In the genomic region with DNA sequence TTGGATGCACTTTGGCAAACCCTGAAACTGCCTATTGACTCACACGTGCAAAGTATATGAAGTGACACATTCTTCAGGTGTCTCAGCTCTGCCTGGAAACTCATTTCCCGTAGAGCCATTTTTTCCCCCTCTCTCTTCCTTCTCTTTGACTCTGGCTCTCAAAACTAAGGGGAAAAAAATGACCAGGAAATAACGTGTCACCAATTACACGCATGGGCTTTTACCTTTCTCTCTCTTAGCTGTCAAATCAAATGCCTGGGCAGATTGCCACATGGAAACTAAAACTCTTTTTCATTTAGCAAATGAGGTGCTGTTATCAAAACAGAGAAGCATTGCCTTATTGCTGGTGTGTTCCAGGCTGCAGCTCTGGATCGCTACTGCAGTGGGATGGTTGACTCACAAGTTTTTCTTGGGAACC, we compare ENCODE assay signal across 25 cellular contexts. TPM values are rescaled to one million over a fixed set of nuclear protein-coding genes. Genes with fewer than 3 reads are reported as not detected.
DNase-seq lines count a peak whose midpoint lies in the region; ATAC-seq and TF ChIP-seq lines count a peak whose summit lies in the region.
"Had no signal": no experiment of that assay in that cellular context is flagged by ENCODE, and none has a peak within 500 bp of the region (broad histone marks: within the 10 kb centered on the region; RNA-seq: fewer than 3 reads in every experiment).

No MANE protein-coding gene starts in this region.

- H3K79me2 ChIP-seq in SK-N-SH (ENCODE audit: insufficient read depth): no peaks in the 10 kb centered on the region

- no peaks in the 10 kb centered on the region for H3K36me3 ChIP-seq in SK-N-SH (replicated peaks in 1 of 2; ENCODE audit: control insufficient read depth in 1 of 2, insufficient read depth in 2 of 2, low read length in 1 of 2)
- H3K36me3 ChIP-seq in body of pancreas (replicated peaks in 1 of 2; ENCODE audit: insufficient read depth in 1 of 2, low read depth in 2 of 2): no peaks in the 10 kb centered on the region
- H3K36me3 ChIP-seq in mucosa of descending colon (ENCODE audit: low read depth): no peaks in the 10 kb centered on the region
- H3K36me3 ChIP-seq: esophagus muscularis mucosa, upper lobe of right lung had no signal

- no peak for TF ChIP-seq EP300 in SK-N-SH (IDR thresholded peaks at IDR 0.05; ENCODE audit: borderline replicate concordance in 1 of 2, low read depth in 1 of 2, low read length in 1 of 2)

- POLR2A ChIA-PET in SK-N-SH (lab: Yijun Ruan, JAX): no interaction called here

- H2AFZ ChIP-seq in SK-N-SH (ENCODE audit: low read depth): no peak overlapping the region

- WGBS in SK-N-SH (ENCODE audit: low lambda C conversion rate): 47% methylated on average over 5 of the region's 5 CpGs
- 59 to 64% methylated on average over 5 of the region's 5 CpGs for WGBS in body of pancreas, 2 donors

- H4K20me1 ChIP-seq in SK-N-SH (ENCODE audit: insufficient read depth): no peaks in the 10 kb centered on the region

- ATAC-seq in SK-N-SH treated with all-trans-retinoic acid at 6 μM for 48 hours: peak; percentile 41; the same call in 2 of the 3 replicates
- peak; percentile 55 for ATAC-seq in body of pancreas
- ATAC-seq in mucosa of descending colon: peak; percentile 16
- ATAC-seq in HG02852 (IDR thresholded peaks at IDR 0.05; ENCODE audit: unreplicated experiment): no peak
- ATAC-seq: HCT116, left cardiac atrium, upper lobe of right lung had no signal

- H3K27me3 ChIP-seq in SK-N-SH (ENCODE audit: insufficient read depth) (no peaks in the 10 kb centered on the region), body of pancreas (no peaks in the 10 kb centered on the region)
- H3K27me3 ChIP-seq: esophagus muscularis mucosa, upper lobe of right lung had no signal

- intact Hi-C loops in body of pancreas (cut with DNase I): no loop called here
- intact Hi-C loops in mucosa of descending colon (cut with DNase I, micrococcal nuclease): no loop called here

- peaks cover 11% of the 10 kb centered on the region for H3F3A ChIP-seq in SK-N-SH (replicated peaks; ENCODE audit: insufficient read depth)

- H3K4me1 ChIP-seq in SK-N-SH (ENCODE audit: control insufficient read depth in 1 of 2, insufficient read depth in 2 of 2, low read depth in 1 of 2, low read length in 1 of 2) (0 out of 4 replicates have a peak, but pooled peaks cover 0 to 3% of the 10 kb centered on the region in 2 experiments), body of pancreas (no peaks in the 10 kb centered on the region), mucosa of descending colon (ENCODE audit: low read depth) (no peaks in the 10 kb centered on the region)
- H3K4me1 ChIP-seq: esophagus muscularis mucosa, upper lobe of right lung had no signal

- H3K27ac ChIP-seq in SK-N-SH (ENCODE audit: low read depth in 2 of 2, low read length in 1 of 2) (peak overlapping the region in 1 of 2 experiments; percentile 15; a peak in 1 of 4 replicates), body of pancreas (peak overlapping the region in 1 of 4 donors; percentile 32)
- H3K27ac ChIP-seq: esophagus muscularis mucosa, upper lobe of right lung had no signal

- CTCF ChIA-PET in SK-N-SH (lab: Yijun Ruan, JAX): no interaction called here

- DNase-seq in SK-N-SH: no peak
- DNase-seq in GM03348 (ENCODE audit: low spot score): peak; percentile 12
- peak in 2 of 4 donors; percentile 12 to 26 for DNase-seq in body of pancreas
- no peak for DNase-seq in mucosa of descending colon
- no peak for DNase-seq in ACHN
- no peak for DNase-seq in GM13977 (ENCODE audit: low spot score)
- DNase-seq: activated CD4-positive, CD25-positive, alpha-beta regulatory T cell treated with anti-CD3 and anti-CD28 coated beads, Interleukin-2, amount 50 U/mL, for 72 hours; activated effector memory CD4-positive, alpha-beta T cell treated with anti-CD3 and anti-CD28 coated beads, Interleukin-2, amount 50 U/mL, for 16 hours; amygdala; cerebellar nuclear complex; effector CD4-positive, alpha-beta T cell; left cardiac atrium; NCI-H2081 treated with DMSO at 0.1 percent for 48 hours; NCI-H446 treated with DMSO at 0.1 percent for 48 hours; nephron progenitor cell; NK-92 treated with Interleukin-12 subunit alpha and Interleukin-12 subunit beta, amount 100 ng/mL, for 24 hours; posterior cingulate gyrus; T1000; upper lobe of right lung had no signal

- no peak overlapping the region for H3K4me2 ChIP-seq in SK-N-SH

- TF ChIP-seq CTCF in SK-N-SH (IDR thresholded peaks at IDR 0.05): no peak
- TF ChIP-seq CTCF in body of pancreas (IDR thresholded peaks at IDR 0.05): no peak
- TF ChIP-seq CTCF in mucosa of descending colon (IDR thresholded peaks at IDR 0.05): no peak
- no peak for TF ChIP-seq CTCF in GM13977 (IDR thresholded peaks at IDR 0.05; ENCODE audit: extremely low read depth, insufficient read depth, missing control alignments)

- in situ Hi-C loops in ACHN (cut with HindIII; ENCODE audit: low pct_ligation_motif_present, low pct_unique_long_range_greater_than_20kb, low sequenced_read_pairs): no loop called here
- in situ Hi-C loops in GM13977 (cut with MboI; ENCODE audit: low pct_unique_long_range_greater_than_20kb, low sequenced_read_pairs, unreplicated experiment): no loop called here

- H3K4me3 ChIP-seq in SK-N-SH (ENCODE audit: low read depth in 2 of 2, low read length in 1 of 2): no peak overlapping the region
- no peak overlapping the region for H3K4me3 ChIP-seq in body of pancreas
- no peak overlapping the region for H3K4me3 ChIP-seq in mucosa of descending colon
- H3K4me3 ChIP-seq: esophagus muscularis mucosa, upper lobe of right lung had no signal

- no peaks in the 10 kb centered on the region for H3K9me3 ChIP-seq in SK-N-SH
- H3K9me3 ChIP-seq in body of pancreas: no peaks in the 10 kb centered on the region
- no peaks in the 10 kb centered on the region for H3K9me3 ChIP-seq in mucosa of descending colon
- H3K9me3 ChIP-seq: esophagus muscularis mucosa, upper lobe of right lung had no signal

- no peak for TF ChIP-seq POLR2A in body of pancreas (IDR thresholded peaks at IDR 0.05)

- no peak overlapping the region for H3K9ac ChIP-seq in SK-N-SH

- H3K9me2 ChIP-seq in SK-N-SH: no peaks in the 10 kb centered on the region

- no peak for TF ChIP-seq RAD21 in SK-N-SH (IDR thresholded peaks at IDR 0.05; ENCODE audit: low read length)

TF ChIP-seq in SK-N-SH treated with all-trans-retinoic acid at 6 μM for 48 hours, 23 proteins besides CTCF, POLR2A, EP300 and RAD21 (continues in another document):
- TF ChIP-seq PPARA (CRISPR knock-in tag; IDR thresholded peaks at IDR 0.05; ENCODE audit: borderline replicate concordance) (no peak), BACH2 (CRISPR knock-in tag; IDR thresholded peaks at IDR 0.05; ENCODE audit: borderline replicate concordance) (no peak), RARB (CRISPR knock-in tag; IDR thresholded peaks at IDR 0.05) (no peak)
- TF ChIP-seq, protein P1, sequence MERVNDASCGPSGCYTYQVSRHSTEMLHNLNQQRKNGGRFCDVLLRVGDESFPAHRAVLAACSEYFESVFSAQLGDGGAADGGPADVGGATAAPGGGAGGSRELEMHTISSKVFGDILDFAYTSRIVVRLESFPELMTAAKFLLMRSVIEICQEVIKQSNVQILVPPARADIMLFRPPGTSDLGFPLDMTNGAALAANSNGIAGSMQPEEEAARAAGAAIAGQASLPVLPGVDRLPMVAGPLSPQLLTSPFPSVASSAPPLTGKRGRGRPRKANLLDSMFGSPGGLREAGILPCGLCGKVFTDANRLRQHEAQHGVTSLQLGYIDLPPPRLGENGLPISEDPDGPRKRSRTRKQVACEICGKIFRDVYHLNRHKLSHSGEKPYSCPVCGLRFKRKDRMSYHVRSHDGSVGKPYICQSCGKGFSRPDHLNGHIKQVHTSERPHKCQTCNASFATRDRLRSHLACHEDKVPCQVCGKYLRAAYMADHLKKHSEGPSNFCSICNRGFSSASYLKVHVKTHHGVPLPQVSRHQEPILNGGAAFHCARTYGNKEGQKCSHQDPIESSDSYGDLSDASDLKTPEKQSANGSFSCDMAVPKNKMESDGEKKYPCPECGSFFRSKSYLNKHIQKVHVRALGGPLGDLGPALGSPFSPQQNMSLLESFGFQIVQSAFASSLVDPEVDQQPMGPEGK (CRISPR knock-in tag; IDR thresholded peaks at IDR 0.05; ENCODE audit: borderline replicate concordance): no peak

TF ChIP-seq in SK-N-SH, 30 proteins besides CTCF, POLR2A, EP300 and RAD21:
- TF ChIP-seq, protein P2, sequence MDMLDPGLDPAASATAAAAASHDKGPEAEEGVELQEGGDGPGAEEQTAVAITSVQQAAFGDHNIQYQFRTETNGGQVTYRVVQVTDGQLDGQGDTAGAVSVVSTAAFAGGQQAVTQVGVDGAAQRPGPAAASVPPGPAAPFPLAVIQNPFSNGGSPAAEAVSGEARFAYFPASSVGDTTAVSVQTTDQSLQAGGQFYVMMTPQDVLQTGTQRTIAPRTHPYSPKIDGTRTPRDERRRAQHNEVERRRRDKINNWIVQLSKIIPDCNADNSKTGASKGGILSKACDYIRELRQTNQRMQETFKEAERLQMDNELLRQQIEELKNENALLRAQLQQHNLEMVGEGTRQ (IDR thresholded peaks at IDR 0.05; ENCODE audit: borderline replicate concordance, low read depth, low read length): no peak

RNA-seq across cellular contexts. Expression of a gene that starts 18.3 kb away (rescaled TPM):
- polyA plus RNA-seq in SK-N-SH (2012; rRNA removed): not detected in 2 replicates
- polyA plus RNA-seq in SK-N-SH (2012; cell fraction: cytosol; rRNA removed): not detected in 2 replicates
- not detected in 2 replicates for polyA plus RNA-seq in SK-N-SH (2012; cell fraction: nucleus; rRNA removed)
- not detected for total RNA-seq in body of pancreas
- not detected for total RNA-seq in mucosa of descending colon
- total RNA-seq: A172, esophagus muscularis mucosa, left cardiac atrium, upper lobe of right lung had no signal
- polyA plus RNA-seq: BJ had no signal

RNA-seq across cellular contexts. Expression of a gene that starts 23.9 kb away (rescaled TPM):
- 0.90 and 1.2 TPM in 2 replicates for polyA plus RNA-seq in SK-N-SH (2012; rRNA removed)
- polyA plus RNA-seq in SK-N-SH (2012; cell fraction: cytosol; rRNA removed): 1.1 TPM in 2 replicates
- 0.63 and 1.0 TPM in 2 replicates for polyA plus RNA-seq in SK-N-SH (2012; cell fraction: nucleus; rRNA removed)
- total RNA-seq in body of pancreas (1 to 10 TPM; 4.3 to 6.0 TPM), mucosa of descending colon (10 to 100 TPM; 34.6 to 57.5 (median 41.7) TPM)

Comparison
In these comparisons a context has a peak if more than half of its experiments do, and no peak if none do; other contexts are left out.
1. RNA of a gene that starts 23.9 kb away (total RNA-seq): 34.6 to 57.5 TPM in mucosa of descending colon; 4.3 to 6.0 TPM in body of pancreas; every median in the first group is over 4 times any median in the second.